8 cellular contexts compared by ENCODE assay signal in the genomic region with DNA sequence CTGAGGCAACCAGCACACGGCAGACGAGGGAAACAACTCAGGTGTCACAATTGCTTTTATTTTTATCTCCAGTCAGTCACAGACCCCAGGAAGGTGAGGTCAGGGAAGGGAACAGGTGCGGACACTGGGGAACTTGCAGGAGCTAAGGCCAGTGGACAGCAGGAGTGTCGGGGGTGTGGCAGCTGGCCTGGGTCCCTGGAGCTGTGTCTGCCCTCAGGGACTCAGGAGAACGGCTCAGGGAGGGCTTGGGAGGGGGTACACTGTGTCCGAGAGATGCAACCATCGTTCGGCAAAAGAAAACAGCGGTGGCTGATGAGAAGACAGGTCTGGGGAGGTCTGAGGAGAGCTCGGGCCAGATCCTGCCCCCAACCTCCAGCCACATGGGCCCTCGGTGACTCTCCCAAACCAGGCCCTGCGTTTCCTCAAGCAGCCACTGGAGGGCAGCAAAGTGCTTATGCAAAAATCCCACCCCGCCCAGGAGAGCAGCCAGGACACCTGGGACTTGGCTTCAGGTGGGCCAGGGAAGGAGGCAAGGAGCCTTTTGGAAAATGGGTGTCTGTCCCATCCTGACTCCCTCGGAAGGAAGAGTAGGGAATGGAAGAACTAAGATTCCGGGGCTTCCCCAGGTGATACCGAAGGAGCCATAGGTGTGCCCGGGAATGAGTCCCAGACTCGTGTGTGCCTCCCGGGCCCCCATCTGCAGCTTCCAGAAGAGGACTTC.
A peak's percentile ranks its signal among the peaks of the same experiment; 100 is the strongest.
DNase-seq lines count a peak whose midpoint lies in the region; ATAC-seq lines count a peak whose summit lies in the region.

No MANE protein-coding gene starts in this region.

- peak; percentile 73 to 85 for ATAC-seq in activated CD4-positive, CD25-positive, alpha-beta regulatory T cell treated with anti-CD3 and anti-CD28 coated beads, Interleukin-2, amount 50 U/mL, for 24 hours
- ATAC-seq in HG02970 (IDR thresholded peaks at IDR 0.05; ENCODE audit: low FRiP score, unreplicated experiment), result no peak

- no peaks in the 10 kb centered on the region for H3K27me3 ChIP-seq in layer of hippocampus (ENCODE audit: control insufficient read depth, insufficient read depth, low read length)

- peak overlapping the region; percentile 30 for H3K27ac ChIP-seq in layer of hippocampus (ENCODE audit: low read depth, low read length)

- peak; percentile 39 to 82 for DNase-seq in NCI-H526 (lab: John Stamatoyannopoulos, UW)
- no peak for DNase-seq in NCI-H526 treated with DMSO at 0.1 percent for 48 hours (lab: John Stamatoyannopoulos, UW)
- peak; percentile 43 for DNase-seq in NCI-H1694 (lab: John Stamatoyannopoulos, UW)
- DNase-seq in central memory CD4-positive, alpha-beta T cell, result peak; percentile 57
- peak; percentile 79 for DNase-seq in stimulated activated CD4-positive, alpha-beta T cell treated with anti-CD3 and anti-CD28 coated beads, Interleukin-4, amount 100 ng/mL, for 24 hours
